ENCODE assay signal across 1 cellular context in the genomic region with DNA sequence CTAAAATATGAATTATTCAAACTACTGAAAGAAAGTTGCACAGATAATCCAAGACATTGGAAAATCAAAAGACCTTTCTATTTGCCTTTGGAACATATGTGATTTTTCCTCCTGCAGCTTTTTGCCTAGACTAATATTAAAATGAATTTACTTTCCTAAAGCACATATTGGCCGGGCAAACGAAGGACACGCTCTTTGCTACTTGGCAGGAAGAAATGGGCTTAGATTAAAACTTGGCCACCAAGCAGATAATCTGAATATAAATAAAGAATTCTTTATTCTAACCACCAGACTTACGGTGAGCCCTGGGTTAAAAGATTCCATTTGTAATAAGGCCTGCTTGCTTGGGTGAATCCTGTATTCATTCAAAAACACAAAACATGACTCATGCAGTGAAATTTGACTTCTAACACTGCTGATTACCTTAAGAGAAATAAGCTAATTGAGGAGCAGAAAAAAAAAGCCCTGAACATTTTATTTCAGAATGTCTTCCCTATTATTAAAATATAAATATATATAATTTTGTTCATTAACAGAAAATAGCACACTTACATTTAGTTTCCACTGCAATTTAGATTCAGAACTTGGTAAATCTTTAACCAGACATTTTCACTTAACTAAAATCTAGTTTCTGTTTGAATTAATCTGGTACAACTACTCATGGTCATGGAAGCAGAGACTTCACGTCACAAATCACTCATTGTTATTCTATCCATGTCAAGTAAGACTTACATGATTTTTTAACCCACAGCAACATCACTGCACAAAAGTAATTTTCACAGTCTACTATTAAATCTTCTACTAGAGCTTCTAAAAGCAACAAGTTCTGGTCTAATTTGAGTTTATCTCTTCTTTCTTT.
TF ChIP-seq lines count a peak whose summit lies in the region.

No MANE protein-coding gene starts in this region.

TF ChIP-seq in H1, 55 proteins besides CTCF, POLR2A, EP300 and RAD21:
- TF ChIP-seq TEAD4 (IDR thresholded peaks at IDR 0.05; ENCODE audit: low read depth, low read length), result no peak
- no peak for TF ChIP-seq RFX5 (IDR thresholded peaks at IDR 0.05; ENCODE audit: borderline replicate concordance, low read depth, low read length)
- no peak for TF ChIP-seq KDM4A (IDR thresholded peaks at IDR 0.05; ENCODE audit: low read depth, low read length, severe bottlenecking)
- TF ChIP-seq, protein P1, sequence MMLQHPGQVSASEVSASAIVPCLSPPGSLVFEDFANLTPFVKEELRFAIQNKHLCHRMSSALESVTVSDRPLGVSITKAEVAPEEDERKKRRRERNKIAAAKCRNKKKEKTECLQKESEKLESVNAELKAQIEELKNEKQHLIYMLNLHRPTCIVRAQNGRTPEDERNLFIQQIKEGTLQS (IDR thresholded peaks at IDR 0.05; ENCODE audit: insufficient read depth, low read depth, low read length), result no peak
- TF ChIP-seq, protein P2, sequence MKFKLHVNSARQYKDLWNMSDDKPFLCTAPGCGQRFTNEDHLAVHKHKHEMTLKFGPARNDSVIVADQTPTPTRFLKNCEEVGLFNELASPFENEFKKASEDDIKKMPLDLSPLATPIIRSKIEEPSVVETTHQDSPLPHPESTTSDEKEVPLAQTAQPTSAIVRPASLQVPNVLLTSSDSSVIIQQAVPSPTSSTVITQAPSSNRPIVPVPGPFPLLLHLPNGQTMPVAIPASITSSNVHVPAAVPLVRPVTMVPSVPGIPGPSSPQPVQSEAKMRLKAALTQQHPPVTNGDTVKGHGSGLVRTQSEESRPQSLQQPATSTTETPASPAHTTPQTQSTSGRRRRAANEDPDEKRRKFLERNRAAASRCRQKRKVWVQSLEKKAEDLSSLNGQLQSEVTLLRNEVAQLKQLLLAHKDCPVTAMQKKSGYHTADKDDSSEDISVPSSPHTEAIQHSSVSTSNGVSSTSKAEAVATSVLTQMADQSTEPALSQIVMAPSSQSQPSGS (IDR thresholded peaks at IDR 0.05; ENCODE audit: low read length), result no peak
- no peak for TF ChIP-seq HDAC6 (IDR thresholded peaks at IDR 0.05; ENCODE audit: low read depth, low read length)
- TF ChIP-seq EZH2 (IDR thresholded peaks at IDR 0.05; ENCODE audit: low read depth, low read length, severe bottlenecking), result no peak
- no peak for TF ChIP-seq NRF1 (IDR thresholded peaks at IDR 0.05; ENCODE audit: low read depth, low read length)
- TF ChIP-seq SP4 (IDR thresholded peaks at IDR 0.05; ENCODE audit: low read length), result no peak
- TF ChIP-seq, protein P3, sequence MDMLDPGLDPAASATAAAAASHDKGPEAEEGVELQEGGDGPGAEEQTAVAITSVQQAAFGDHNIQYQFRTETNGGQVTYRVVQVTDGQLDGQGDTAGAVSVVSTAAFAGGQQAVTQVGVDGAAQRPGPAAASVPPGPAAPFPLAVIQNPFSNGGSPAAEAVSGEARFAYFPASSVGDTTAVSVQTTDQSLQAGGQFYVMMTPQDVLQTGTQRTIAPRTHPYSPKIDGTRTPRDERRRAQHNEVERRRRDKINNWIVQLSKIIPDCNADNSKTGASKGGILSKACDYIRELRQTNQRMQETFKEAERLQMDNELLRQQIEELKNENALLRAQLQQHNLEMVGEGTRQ (IDR thresholded peaks at IDR 0.05; ENCODE audit: low read length), result no peak
- TF ChIP-seq MAFK (IDR thresholded peaks at IDR 0.05; ENCODE audit: low read depth, low read length), result no peak
- no peak for TF ChIP-seq YY1 (IDR thresholded peaks at IDR 0.05; ENCODE audit: low read depth, low read length)
- no peak for TF ChIP-seq SRF (IDR thresholded peaks at IDR 0.05; ENCODE audit: low read depth, low read length)
- TF ChIP-seq CBX8 (IDR thresholded peaks at IDR 0.05; ENCODE audit: borderline replicate concordance, low read depth, low read length), result no peak
- no peak for TF ChIP-seq RBBP5 (IDR thresholded peaks at IDR 0.05; ENCODE audit: borderline replicate concordance, low read depth, low read length)
- no peak for TF ChIP-seq HDAC2 (IDR thresholded peaks at IDR 0.05; ENCODE audit: borderline replicate concordance in 1 of 2, low read depth in 2 of 2, low read length in 2 of 2)
- no peak for TF ChIP-seq EGR1 (IDR thresholded peaks at IDR 0.05; ENCODE audit: borderline replicate concordance, low read depth, low read length)
- no peak for TF ChIP-seq SAP30 (IDR thresholded peaks at IDR 0.05; ENCODE audit: insufficient read depth, insufficient replicate concordance, low read length)
